Comparison of ENCODE assay signal across 21 cellular contexts in the genomic region with DNA sequence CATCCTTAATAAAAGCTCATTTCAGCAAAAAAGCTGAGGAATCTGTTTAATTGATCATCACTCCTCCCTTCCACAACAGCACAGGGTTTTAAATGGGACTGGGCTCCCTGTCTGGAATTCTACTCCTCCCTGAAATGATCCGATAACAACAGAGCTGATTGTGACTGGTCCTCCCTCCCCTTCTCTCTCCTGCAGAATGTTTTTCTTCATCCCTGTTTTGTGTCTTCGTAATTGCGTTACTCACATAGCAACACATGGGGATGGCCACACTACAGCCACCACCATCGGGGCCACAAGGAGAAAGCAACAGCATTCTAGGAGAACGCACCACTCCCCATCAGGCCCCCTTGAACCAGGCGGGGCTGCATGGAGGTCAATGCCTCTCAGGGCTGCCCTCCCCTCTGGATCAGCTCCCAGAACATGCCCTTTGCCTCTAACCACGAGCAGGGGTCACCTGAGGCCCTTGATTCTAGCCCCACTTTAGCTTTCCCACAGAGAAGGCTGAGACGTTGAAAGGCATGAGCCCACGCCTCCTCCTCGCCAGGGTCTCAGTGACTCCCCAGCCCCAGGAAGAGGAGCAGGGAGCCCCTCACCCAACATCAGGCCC.
"Had no signal": no experiment of that assay in that cellular context is flagged by ENCODE, and none has a peak within 500 bp of the region (broad histone marks: within the 10 kb centered on the region; RNA-seq: fewer than 3 reads in every experiment).

No MANE protein-coding gene starts in this region.

- H3K27ac ChIP-seq: adrenal gland, brain microvascular endothelial cell, gastrocnemius medialis had no signal

- H3K27me3 ChIP-seq: adrenal gland, brain microvascular endothelial cell, gastrocnemius medialis, uterus had no signal

- ATAC-seq: activated CD4-positive, alpha-beta T cell treated with anti-CD3 and anti-CD28 coated beads for 36 hours; effector memory CD8-positive, alpha-beta T cell; gastrocnemius medialis; stimulated activated naive CD8-positive, alpha-beta T cell treated with anti-CD3 and anti-CD28 coated beads, Interleukin-15, Interleukin-2, amounts not matched to agents 100 U/mL and 50 U/mL, for 24 hours had no signal

- DNase-seq: activated CD4-positive, alpha-beta T cell treated with anti-CD3 and anti-CD28 coated beads for 36 hours; activated CD4-positive, CD25-positive, alpha-beta regulatory T cell; activated CD8-positive, alpha-beta memory T cell treated with anti-CD3 and anti-CD28 coated beads for 24 hours; activated effector memory CD4-positive, alpha-beta T cell treated with Interleukin-2 at 50 U/mL for 16 hours; activated naive CD4-positive, alpha-beta T cell treated with Interleukin-2 at 50 U/mL for 16 hours; adrenal gland; brain microvascular endothelial cell; caudate nucleus; cortex of kidney; effector memory CD8-positive, alpha-beta T cell; erythroblast; gastrocnemius medialis; hypothalamus; mammary epithelial cell; naive B cell; stimulated activated CD4-positive, alpha-beta T cell treated with anti-CD3 and anti-CD28 coated beads, Interleukin-12 subunit alpha, Interleukin-12 subunit beta, amount 100 ng/mL, for 4 hours; stimulated activated CD4-positive, alpha-beta T cell treated with anti-CD3 and anti-CD28 coated beads, Interleukin-4, amount 100 ng/mL, for 1 hour; stimulated activated naive CD8-positive, alpha-beta T cell treated with anti-CD3 and anti-CD28 coated beads, Interleukin-15, Interleukin-2, amounts not matched to agents 100 U/mL and 50 U/mL, for 24 hours; T-helper 1 cell; uterus had no signal

- H3K4me3 ChIP-seq: adrenal gland, gastrocnemius medialis, skin epidermis, uterus had no signal

- H3K9me3 ChIP-seq: adrenal gland, gastrocnemius medialis, uterus had no signal

- H3K36me3 ChIP-seq: adrenal gland, brain microvascular endothelial cell, gastrocnemius medialis, uterus had no signal
